Comparison of ENCODE assay signal across 2 cellular contexts in the genomic region with DNA sequence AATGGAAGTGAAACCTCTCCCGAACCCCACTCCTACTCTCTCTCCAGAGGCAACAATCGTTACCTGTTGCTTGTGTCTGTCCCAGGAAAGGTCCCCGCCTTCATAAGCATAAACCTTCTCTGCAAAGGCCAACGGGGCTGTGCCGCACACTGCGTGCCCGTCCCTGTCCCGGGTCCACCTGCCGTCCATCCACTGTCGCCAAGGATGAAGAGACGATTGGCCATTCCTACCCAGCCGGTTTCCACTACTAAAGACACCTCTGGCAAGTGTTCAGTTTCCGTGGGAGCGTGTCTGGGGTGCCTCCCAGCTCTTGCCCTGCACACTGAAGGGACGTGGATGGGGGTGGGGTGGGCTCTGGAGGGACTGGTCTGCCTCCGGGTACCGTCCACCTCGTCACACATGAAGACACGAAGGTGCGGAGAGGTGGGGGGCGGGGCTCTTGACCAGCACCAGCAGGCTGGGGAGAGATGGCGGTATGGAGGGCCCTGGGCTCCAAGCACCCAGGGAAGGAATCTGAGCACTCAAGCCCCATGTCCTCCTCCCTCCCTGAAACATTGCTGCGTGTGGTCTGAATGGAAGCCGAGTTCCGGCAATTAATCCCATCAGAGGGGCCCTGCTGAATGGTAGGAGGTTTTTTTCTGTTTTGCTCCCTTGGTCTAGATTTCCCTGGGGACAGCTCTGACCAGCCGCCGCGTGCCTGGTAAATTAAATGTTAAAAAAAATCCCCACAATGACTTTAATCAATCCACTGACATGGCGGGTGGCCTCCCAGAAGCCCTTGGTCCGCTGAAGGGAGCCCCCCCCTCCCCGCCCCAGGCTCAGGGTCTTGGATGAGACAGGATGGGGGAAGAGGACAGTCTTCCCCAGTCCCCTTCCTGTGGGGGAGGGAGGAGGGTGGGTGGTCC.
TF ChIP-seq lines count a peak whose summit lies in the region.

No MANE protein-coding gene starts in this region.

TF ChIP-seq in HepG2, 621 proteins besides CTCF, POLR2A, EP300 and RAD21:
- TF ChIP-seq TCF7 (IDR thresholded peaks at IDR 0.05; ENCODE audit: low read depth): no peak
- TF ChIP-seq ZSCAN9 (CRISPR knock-in tag; IDR thresholded peaks at IDR 0.05; ENCODE audit: borderline replicate concordance): no peak
- TF ChIP-seq SNAI1 (CRISPR knock-in tag; IDR thresholded peaks at IDR 0.05; ENCODE audit: borderline replicate concordance): no peak
- TF ChIP-seq ZNF775 (CRISPR knock-in tag; IDR thresholded peaks at IDR 0.05; ENCODE audit: borderline replicate concordance): no peak
TF ChIP-seq in HepG2: peak in this region for 0.

TF ChIP-seq in WTC11, 78 proteins besides CTCF, POLR2A, EP300 and RAD21:
- no peak for TF ChIP-seq ZNF396 (CRISPR knock-in tag; IDR thresholded peaks at IDR 0.05; ENCODE audit: borderline replicate concordance)
- TF ChIP-seq KAT7 (CRISPR knock-in tag; IDR thresholded peaks at IDR 0.05; ENCODE audit: borderline replicate concordance): no peak
- no peak for TF ChIP-seq NR1H2 (CRISPR knock-in tag; IDR thresholded peaks at IDR 0.05)
- no peak for TF ChIP-seq ESRRA (CRISPR knock-in tag; IDR thresholded peaks at IDR 0.05; ENCODE audit: borderline replicate concordance)
- TF ChIP-seq PRRX2 (CRISPR knock-in tag; IDR thresholded peaks at IDR 0.05): no peak
- TF ChIP-seq GABPB1 (CRISPR knock-in tag; IDR thresholded peaks at IDR 0.05): no peak
- no peak for TF ChIP-seq NFATC4 (CRISPR knock-in tag; IDR thresholded peaks at IDR 0.05)
